In genomic region chr2:237156131-237156856, GRCh38 we compare ENCODE assay signal across 8 cellular contexts.
DNase-seq lines count a peak whose midpoint lies in the region; ATAC-seq and TF ChIP-seq lines count a peak whose summit lies in the region.

No MANE protein-coding gene starts in this region.

- ATAC-seq in gastroesophageal sphincter (peak; percentile 47), GM21526 (IDR thresholded peaks at IDR 0.05; ENCODE audit: low FRiP score, unreplicated experiment) (no peak), HG02798 (IDR thresholded peaks at IDR 0.05; ENCODE audit: poor library complexity, unreplicated experiment) (no peak)

- whole genome bisulfite sequencing in gastroesophageal sphincter (ENCODE audit: low coverage in 1 of 2), 2 donors: 68% methylated on average over 17 of the region's 30 CpGs; no CpG with 5 or more reads in 1 of the 2 donors

- TF ChIP-seq EP300 in gastroesophageal sphincter (IDR thresholded peaks at IDR 0.05): no peak

- DNase-seq in Daoy (ENCODE audit: low read depth): peak; percentile 86
- peak; percentile 18 to 26 for DNase-seq in activated CD4-positive, alpha-beta T cell treated with anti-CD3 and anti-CD28 coated beads, Interleukin-2, amount 50 U/mL, for 4 hours
- DNase-seq in stimulated activated CD4-positive, alpha-beta T cell treated with anti-CD3 and anti-CD28 coated beads, Interleukin-2, amount 100 ng/mL, for 24 hours: peak; percentile 55 to 69
- DNase-seq in NCI-H82 (lab: John Stamatoyannopoulos, UW): no peak
- DNase-seq in activated gamma-delta T cell (lab: John Stamatoyannopoulos, UW): no peak

- H3K4me1 ChIP-seq in gastroesophageal sphincter: peaks cover 0 to 46% (median 0%) of the 10 kb centered on the region in 3 donors

- no peaks in the 10 kb centered on the region for H3K27me3 ChIP-seq in gastroesophageal sphincter

- H3K4me3 ChIP-seq in gastroesophageal sphincter: peak overlapping the region in 1 of 2 donors; percentile 25

- no peak for TF ChIP-seq CTCF in gastroesophageal sphincter (IDR thresholded peaks at IDR 0.05)

- H3K9me3 ChIP-seq in gastroesophageal sphincter: no peaks in the 10 kb centered on the region

- TF ChIP-seq POLR2A in gastroesophageal sphincter (IDR thresholded peaks at IDR 0.05): no peak

- no peaks in the 10 kb centered on the region for H3K36me3 ChIP-seq in gastroesophageal sphincter

- peak overlapping the region in 3 of 4 donors; percentile 53 to 73 (median 64) for H3K27ac ChIP-seq in gastroesophageal sphincter

Comparison
In these comparisons a context has a peak if more than half of its experiments do, and no peak if none do; other contexts are left out.
1. DNase-seq: peak in Daoy (single experiment), activated CD4-positive, alpha-beta T cell treated with anti-CD3 and anti-CD28 coated beads, Interleukin-2, amount 50 U/mL, for 4 hours (2 of 2) and stimulated activated CD4-positive, alpha-beta T cell treated with anti-CD3 and anti-CD28 coated beads, Interleukin-2, amount 100 ng/mL, for 24 hours (2 of 2); none in NCI-H82 (single experiment) and activated gamma-delta T cell (single experiment).